Comparison of ENCODE assay signal across 11 cellular contexts in the genomic region with DNA sequence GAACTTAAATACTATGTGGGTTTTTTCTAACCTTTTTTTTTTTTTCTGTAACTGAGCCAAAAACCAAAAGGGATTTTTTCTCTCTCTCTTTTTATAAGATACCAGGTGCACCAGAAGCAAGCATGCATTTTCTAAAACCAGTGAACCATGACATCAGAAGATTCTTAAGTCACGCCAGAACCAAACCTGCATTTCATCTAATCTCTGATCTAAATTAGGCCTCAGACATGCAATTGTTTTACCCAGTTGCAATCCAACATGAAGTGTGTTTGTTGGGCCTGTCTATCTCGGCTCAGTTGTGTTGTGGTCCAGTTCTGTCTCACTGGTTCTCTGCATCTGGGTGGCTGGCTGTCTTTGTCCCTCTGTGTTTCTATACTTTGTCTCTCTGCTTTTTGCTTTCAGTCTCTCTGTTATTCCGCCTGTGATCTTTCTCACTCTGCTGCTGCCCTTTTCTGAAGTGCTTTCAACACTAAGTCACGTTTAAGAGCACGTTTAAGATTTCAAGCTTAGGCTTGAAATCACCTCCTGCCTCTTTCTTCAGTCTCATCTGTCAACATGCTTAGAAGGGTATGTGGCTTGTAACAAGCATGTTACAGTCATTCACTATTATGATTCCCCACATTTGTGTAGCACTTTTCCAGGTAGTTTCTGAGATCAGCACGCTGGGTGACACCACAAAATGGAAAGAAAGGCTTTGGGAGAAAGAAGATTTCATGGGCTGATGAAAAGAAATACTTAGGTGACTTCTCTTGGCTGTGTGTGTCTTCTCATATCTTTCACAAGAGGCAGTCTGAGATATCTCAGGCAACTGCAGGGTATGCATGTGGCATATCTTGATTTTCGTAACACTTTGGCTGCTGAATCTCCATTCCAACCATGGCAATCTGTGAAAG.
DNase-seq lines count a peak whose midpoint lies in the region; ATAC-seq and TF ChIP-seq lines count a peak whose summit lies in the region.
"Had no signal": no experiment of that assay in that cellular context is flagged by ENCODE, and none has a peak within 500 bp of the region (broad histone marks: within the 10 kb centered on the region; RNA-seq: fewer than 3 reads in every experiment).

No MANE protein-coding gene starts in this region.

- no peak for TF ChIP-seq EP300 in esophagus muscularis mucosa (IDR thresholded peaks at IDR 0.05)

- ATAC-seq in GM18511 (IDR thresholded peaks at IDR 0.05; ENCODE audit: unreplicated experiment) = peak; percentile 71
- peak; percentile 59 for ATAC-seq in GM21717 (IDR thresholded peaks at IDR 0.05; ENCODE audit: unreplicated experiment)
- peak; percentile 66 for ATAC-seq in HG03571 (IDR thresholded peaks at IDR 0.05; ENCODE audit: unreplicated experiment)
- ATAC-seq in activated CD4-positive, CD25-positive, alpha-beta regulatory T cell treated with anti-CD3 and anti-CD28 coated beads, Interleukin-2, amount 50 U/mL, for 24 hours = no peak
- ATAC-seq: natural killer cell treated with Interleukin-12 subunit alpha and Interleukin-12 subunit beta and Interleukin-15 and Interleukin-18, amount 100 ng/mL, for 72 hours had no signal

- H3K36me3 ChIP-seq in esophagus muscularis mucosa = no peaks in the 10 kb centered on the region

- 69% methylated on average over 7 of the region's 7 CpGs for WGBS in esophagus muscularis mucosa

- H3K4me3 ChIP-seq in esophagus muscularis mucosa = no peak overlapping the region

- no peak for TF ChIP-seq POLR2A in esophagus muscularis mucosa (IDR thresholded peaks at IDR 0.05; ENCODE audit: low read depth)

- H3K4me1 ChIP-seq in esophagus muscularis mucosa = no peaks in the 10 kb centered on the region

- DNase-seq in esophagus muscularis mucosa (ENCODE audit: extremely low spot score) (peak; percentile 53), DMS 273 treated with DMSO at 0.1 percent for 48 hours (lab: John Stamatoyannopoulos, UW) (no peak), mesenteric fat pad (ENCODE audit: low spot score) (no peak), CD1c-positive myeloid dendritic cell (ENCODE audit: extremely low spot score) (no peak)
- DNase-seq: GOT3; stimulated activated CD4-positive, alpha-beta T cell treated with anti-CD3 and anti-CD28 coated beads, Interleukin-2, amount 100 ng/mL, for 48 hours had no signal

- no peak for TF ChIP-seq CTCF in esophagus muscularis mucosa (IDR thresholded peaks at IDR 0.05)

- H3K27me3 ChIP-seq in esophagus muscularis mucosa = no peaks in the 10 kb centered on the region

- peaks cover 0 to 16% (median 11%) of the 10 kb centered on the region in 4 donors for H3K9me3 ChIP-seq in esophagus muscularis mucosa

- H3K27ac ChIP-seq in esophagus muscularis mucosa (replicated peaks in 1 of 4) = no peak overlapping the region

- intact Hi-C loops in esophagus muscularis mucosa (cut with DNase I) = no loop called here

Comparison
In these comparisons a context has a peak if more than half of its experiments do, and no peak if none do; other contexts are left out.
1. ATAC-seq: peak in GM18511 (single experiment), GM21717 (single experiment) and HG03571 (single experiment); none in activated CD4-positive, CD25-positive, alpha-beta regulatory T cell treated with anti-CD3 and anti-CD28 coated beads, Interleukin-2, amount 50 U/mL, for 24 hours (0 of 2).